Comparison of ENCODE assay signal across 7 cellular contexts in genomic region chr2:154402138-154402714, GRCh38.
DNase-seq lines count a peak whose midpoint lies in the region; ATAC-seq lines count a peak whose summit lies in the region.

No MANE protein-coding gene starts in this region.

- peak; percentile 64 for ATAC-seq in GM18502 (IDR thresholded peaks at IDR 0.05; ENCODE audit: poor library complexity, unreplicated experiment)
- ATAC-seq in GM19328 (IDR thresholded peaks at IDR 0.05; ENCODE audit: unreplicated experiment) = no peak

- H3K27me3 ChIP-seq in H7 (ENCODE audit: control insufficient read depth, insufficient read depth, low read length) = no peaks in the 10 kb centered on the region

- DNase-seq in HT1080 (ENCODE audit: low read depth) (peak; percentile 28), SKM-1 (lab: John Stamatoyannopoulos, UW; ENCODE audit: unreplicated experiment) (peak; percentile 9), iPS-NIHi7 (ENCODE audit: extremely low spot score) (peak; percentile 18), dermis blood vessel endothelial cell (no peak), H7 (no peak)

- no peak overlapping the region for H3K4me3 ChIP-seq in H7 (ENCODE audit: insufficient read depth, low read depth, low read length)

- H3K36me3 ChIP-seq in H7 (replicated peaks; ENCODE audit: control insufficient read depth, insufficient read depth, low read length) = no peaks in the 10 kb centered on the region

Comparison
In these comparisons a context has a peak if more than half of its experiments do, and no peak if none do; other contexts are left out.
1. DNase-seq: peak in HT1080 (single experiment), SKM-1 (single experiment) and iPS-NIHi7 (single experiment); none in dermis blood vessel endothelial cell (single experiment) and H7 (single experiment).